ENCODE assay signal across 16 cellular contexts in the genomic region with DNA sequence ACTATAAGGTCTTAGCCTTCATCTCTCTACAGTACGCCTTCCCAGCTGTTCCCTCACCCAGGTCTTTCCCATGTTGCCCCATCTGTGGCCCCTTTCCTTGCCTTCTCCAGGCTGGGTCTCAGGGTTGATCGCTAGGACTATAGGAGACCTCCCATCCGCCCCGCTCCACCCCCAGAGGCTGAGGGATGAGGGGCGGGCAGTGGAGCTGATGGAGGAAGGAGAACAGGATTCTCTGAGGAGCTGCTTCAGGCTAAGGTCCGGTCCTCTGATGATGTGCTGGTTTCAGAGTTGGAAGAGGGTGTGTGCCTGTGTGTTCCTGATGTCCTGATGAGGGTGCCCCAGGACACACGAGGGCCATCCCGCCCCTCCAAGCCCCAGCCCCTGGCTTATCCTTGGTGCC.
DNase-seq lines count a peak whose midpoint lies in the region; ATAC-seq, FAIRE-seq and TF ChIP-seq lines count a peak whose summit lies in the region.
"Had no signal": no experiment of that assay in that cellular context is flagged by ENCODE, and none has a peak within 500 bp of the region (broad histone marks: within the 10 kb centered on the region; RNA-seq: fewer than 3 reads in every experiment).

No MANE protein-coding gene starts in this region.

- H3K36me3 ChIP-seq in left ventricle myocardium inferior (no peaks in the 10 kb centered on the region), gastroesophageal sphincter (no peaks in the 10 kb centered on the region), neuron (ENCODE audit: insufficient read depth, low read length) (no peaks in the 10 kb centered on the region)
- H3K36me3 ChIP-seq: left lung had no signal

- intact Hi-C loops in left ventricle myocardium inferior (cut with micrococcal nuclease), result no loop called here
- intact Hi-C loops in cardiac septum (cut with DNase I), result loop anchor here (5.0 kb wide), 2 partner anchors 153 to 172 kb away; partner anchors contain the start of gene QKI

- DNase-seq in left ventricle myocardium inferior, result no peak
- no peak for DNase-seq in cardiac septum (ENCODE audit: low spot score)
- no peak for DNase-seq in kidney tubule cell (ENCODE audit: low spot score)
- no peak for DNase-seq in mesenteric fat pad (ENCODE audit: low spot score)
- DNase-seq in D721Med (ENCODE audit: insufficient read length, low spot score), result no peak
- DNase-seq: activated CD4-positive, alpha-beta T cell treated with anti-CD3 and anti-CD28 coated beads for 4 hours; activated T-cell treated with anti-CD3 and anti-CD28 coated beads, Interleukin-2, amount 50 U/mL, for 1 hour; Caco-2; cerebellar nuclear complex; GF-D8; left lung; NCI-H1694 treated with DMSO at 0.1 percent for 48 hours; NCI-H446 had no signal

- ATAC-seq in gastroesophageal sphincter, result peak; percentile 14
- no peak for ATAC-seq in GM18858 (IDR thresholded peaks at IDR 0.05; ENCODE audit: unreplicated experiment)
- ATAC-seq: left lung had no signal

- WGBS in gastroesophageal sphincter (ENCODE audit: low coverage in 1 of 2), 2 donors, result 73% methylated on average over 4 of the region's 8 CpGs; no CpG with 5 or more reads in 1 of the 2 donors

- H3K27me3 ChIP-seq in left ventricle myocardium inferior (ENCODE audit: low read depth) (no peaks in the 10 kb centered on the region), gastroesophageal sphincter (no peaks in the 10 kb centered on the region), neuron (ENCODE audit: insufficient read depth, low read length) (no peaks in the 10 kb centered on the region)
- H3K27me3 ChIP-seq: left lung had no signal

- TF ChIP-seq CTCF in left ventricle myocardium inferior (IDR thresholded peaks at IDR 0.05; ENCODE audit: borderline replicate concordance), result no peak
- TF ChIP-seq CTCF in gastroesophageal sphincter (IDR thresholded peaks at IDR 0.05), result no peak
- TF ChIP-seq CTCF in D721Med (IDR thresholded peaks at IDR 0.05; ENCODE audit: insufficient read depth, missing control alignments), result no peak

- peak overlapping the region; percentile 52 for H3K4me3 ChIP-seq in left ventricle myocardium inferior
- peak overlapping the region in 1 of 2 donors; percentile 39 for H3K4me3 ChIP-seq in gastroesophageal sphincter
- peak overlapping the region; percentile 44 for H3K4me3 ChIP-seq in neuron (ENCODE audit: low read length)
- H3K4me3 ChIP-seq: left lung had no signal

- H3K4me1 ChIP-seq in left ventricle myocardium inferior, result peaks cover 45% of the 10 kb centered on the region
- peaks cover 0 to 20% (median 12%) of the 10 kb centered on the region in 3 donors for H3K4me1 ChIP-seq in gastroesophageal sphincter
- H3K4me1 ChIP-seq in neuron (ENCODE audit: insufficient read depth, low read length), result peaks cover 33% of the 10 kb centered on the region
- H3K4me1 ChIP-seq: Caco-2 had no signal

- H3K9me3 ChIP-seq in left ventricle myocardium inferior (replicated peaks) (no peaks in the 10 kb centered on the region), gastroesophageal sphincter (no peaks in the 10 kb centered on the region), neuron (ENCODE audit: low read length) (peaks cover 2% of the 10 kb centered on the region)
- H3K9me3 ChIP-seq: Caco-2, left lung had no signal

- peak overlapping the region; percentile 85 for H2AFZ ChIP-seq in neuron (ENCODE audit: low read depth, low read length)

- no peak for TF ChIP-seq POLR2A in gastroesophageal sphincter (IDR thresholded peaks at IDR 0.05)

- no peak for TF ChIP-seq EP300 in gastroesophageal sphincter (IDR thresholded peaks at IDR 0.05)

- peak overlapping the region; percentile 73 for H3K27ac ChIP-seq in left ventricle myocardium inferior (replicated peaks)
- peak overlapping the region in 2 of 4 donors; percentile 10 to 14 for H3K27ac ChIP-seq in gastroesophageal sphincter

- FAIRE-seq in D721Med (lab: Jason Lieb, UNC), result no peak
